Comparison of ENCODE assay signal across 23 cellular contexts in the genomic region with DNA sequence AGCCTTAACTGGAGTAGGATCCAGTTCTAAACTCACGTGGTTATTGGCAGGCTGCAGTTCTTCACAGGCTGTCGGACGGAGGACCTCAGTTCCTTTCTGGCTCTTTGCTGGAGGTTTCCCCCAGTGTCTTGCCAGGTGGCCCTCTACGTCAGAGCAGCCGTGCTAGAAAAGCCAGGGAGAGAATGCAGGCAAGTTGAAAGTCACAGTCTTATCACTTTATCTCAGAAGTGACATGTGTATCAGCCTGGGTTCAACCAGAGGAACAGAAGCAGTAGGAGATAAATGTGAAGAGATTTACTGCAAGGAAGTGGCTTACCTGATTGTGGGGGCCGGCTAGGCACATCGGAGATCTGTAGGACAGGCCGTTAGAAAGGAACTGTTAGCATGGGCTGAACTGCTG.
DNase-seq lines count a peak whose midpoint lies in the region; ATAC-seq and TF ChIP-seq lines count a peak whose summit lies in the region.
"Had no signal": no experiment of that assay in that cellular context is flagged by ENCODE, and none has a peak within 500 bp of the region (broad histone marks: within the 10 kb centered on the region; RNA-seq: fewer than 3 reads in every experiment).

No MANE protein-coding gene starts in this region.

- 0 out of 2 replicates have a peak overlapping the region, but pooled peaks have one; percentile 12 for H3K56ac ChIP-seq in IMR-90 (ENCODE audit: extremely low read depth, insufficient read depth, low read length)

- H4K8ac ChIP-seq in IMR-90 (ENCODE audit: low read depth in 2 of 2, low read length in 2 of 2): no peak overlapping the region

- no peak overlapping the region for H3K14ac ChIP-seq in IMR-90 (replicated peaks; ENCODE audit: low read depth, low read length)

- H3K4me1 ChIP-seq in IMR-90 (ENCODE audit: control insufficient read depth, insufficient read depth, low read length): no peaks in the 10 kb centered on the region
- no peaks in the 10 kb centered on the region for H3K4me1 ChIP-seq in esophagus muscularis mucosa
- no peaks in the 10 kb centered on the region for H3K4me1 ChIP-seq in stomach

- in situ Hi-C loops in IMR-90 (cut with MboI; ENCODE audit: low sequenced_read_pairs): no loop called here

- no peak overlapping the region for H2AK9ac ChIP-seq in IMR-90 (replicated peaks; ENCODE audit: low read depth, low read length, poor library complexity)

- no peak overlapping the region for H4K5ac ChIP-seq in IMR-90 (ENCODE audit: low read depth, low read length)

- H3K27me3 ChIP-seq in IMR-90 (ENCODE audit: control insufficient read depth, insufficient read depth, low read length) (peaks cover 5% of the 10 kb centered on the region), esophagus muscularis mucosa (peaks cover 0 to 26% (median 0%) of the 10 kb centered on the region in 4 donors), stomach (peaks cover 0 to 55% (median 10%) of the 10 kb centered on the region in 3 donors)
- H3K27me3 ChIP-seq: testis had no signal

- H3K27me3 Mint-ChIP-seq in activated CD8-positive, alpha-beta memory T cell treated with anti-CD3 and anti-CD28 coated beads, Interleukin-2, amount 10 ng/mL, durations not matched to agents 7 days and 5 days: peaks cover 27% of the 10 kb centered on the region
- H3K27me3 Mint-ChIP-seq in activated T-cell treated with anti-CD3 and anti-CD28 coated beads, Interleukin-2, amount 50 U/mL, for 4 hours (ENCODE audit: low read depth): peaks cover 11% of the 10 kb centered on the region

- H3K36me3 ChIP-seq in IMR-90 (ENCODE audit: control insufficient read depth, insufficient read depth, low read length) (no peaks in the 10 kb centered on the region), esophagus muscularis mucosa (no peaks in the 10 kb centered on the region), stomach (no peaks in the 10 kb centered on the region)

- H3K36me3 Mint-ChIP-seq in activated CD8-positive, alpha-beta memory T cell treated with anti-CD3 and anti-CD28 coated beads, Interleukin-2, amount 10 ng/mL, durations not matched to agents 7 days and 5 days: no peaks in the 10 kb centered on the region
- H3K36me3 Mint-ChIP-seq in activated T-cell treated with anti-CD3 and anti-CD28 coated beads, Interleukin-2, amount 50 U/mL, for 4 hours (ENCODE audit: insufficient read depth): no peaks in the 10 kb centered on the region
- H3K36me3 Mint-ChIP-seq: brain, memory B cell had no signal

- TF ChIP-seq CTCF in IMR-90 (conservative IDR thresholded peaks at IDR 0.05; ENCODE audit: low read depth, low read length) (no peak), esophagus muscularis mucosa (IDR thresholded peaks at IDR 0.05) (no peak), stomach (IDR thresholded peaks at IDR 0.05) (no peak)

- peak; percentile 49 for ATAC-seq in activated CD8-positive, alpha-beta memory T cell treated with anti-CD3 and anti-CD28 coated beads, Interleukin-2, amount 10 ng/mL, durations not matched to agents 7 days and 5 days
- no peak for ATAC-seq in IMR-90 (ENCODE audit: low read depth)
- ATAC-seq in activated T-cell treated with anti-CD3 and anti-CD28 coated beads, Interleukin-2, amount 50 U/mL, for 4 hours: peak; percentile 27 to 38
- no peak for ATAC-seq in esophagus mucosa
- ATAC-seq: Right ventricle myocardium inferior had no signal

- no peaks in the 10 kb centered on the region for H4K20me1 ChIP-seq in IMR-90 (ENCODE audit: insufficient read depth, low read length)

- no peak for DNase-seq in activated CD8-positive, alpha-beta memory T cell treated with anti-CD3 and anti-CD28 coated beads, Interleukin-2, amount 10 ng/mL, durations not matched to agents 7 days and 5 days
- no peak for DNase-seq in activated CD8-positive, alpha-beta memory T cell treated with anti-CD3 and anti-CD28 coated beads for 24 hours
- DNase-seq in IMR-90 (no peak), esophagus muscularis mucosa (ENCODE audit: extremely low spot score) (peak; percentile 47), hepatic stellate cell (ENCODE audit: low spot score) (no peak), stomach (no peak)
- DNase-seq in activated T-cell treated with anti-CD3 and anti-CD28 coated beads, Interleukin-2, amount 50 U/mL, for 4 hours: no peak
- DNase-seq: foreskin melanocyte; HFFc6; Karpas-422; kidney glomerular epithelial cell; NCI-H1092 treated with DMSO at 0.1 percent for 48 hours; NCI-H2107; NCI-H526; posterior cingulate gyrus; stimulated activated CD4-positive, alpha-beta T cell treated with anti-CD3 and anti-CD28 coated beads, Interleukin-2, amount 100 ng/mL, for 48 hours; testis had no signal

- H2AK5ac ChIP-seq in IMR-90 (ENCODE audit: low read depth, low read length): no peak overlapping the region

- H2BK20ac ChIP-seq in IMR-90 (ENCODE audit: low read depth, low read length): no peak overlapping the region

- H3K9me1 ChIP-seq in IMR-90 (ENCODE audit: insufficient read depth, low read length): no peaks in the 10 kb centered on the region

- no peak overlapping the region for H2AFZ ChIP-seq in IMR-90 (replicated peaks; ENCODE audit: low read length, poor library complexity)

- no peak for TF ChIP-seq RAD21 in IMR-90 (IDR thresholded peaks at IDR 0.05; ENCODE audit: low read length)

- H3K79me1 ChIP-seq in IMR-90 (ENCODE audit: low read depth in 1 of 2, low read length in 2 of 2): no peaks in the 10 kb centered on the region

- H4K91ac ChIP-seq in IMR-90 (ENCODE audit: insufficient read depth, low read depth, low read length): no peak overlapping the region

- H2BK120ac ChIP-seq in IMR-90 (ENCODE audit: low read depth, low read length): no peak overlapping the region

- no peak overlapping the region for H2BK15ac ChIP-seq in IMR-90 (ENCODE audit: low read depth, low read length)

- TF ChIP-seq POLR2A in IMR-90 (IDR thresholded peaks at IDR 0.05; ENCODE audit: low read depth, low read length) (no peak), esophagus muscularis mucosa (IDR thresholded peaks at IDR 0.05; ENCODE audit: low read depth) (no peak), stomach (IDR thresholded peaks at IDR 0.05) (no peak)

- H3K23ac ChIP-seq in IMR-90 (ENCODE audit: low read depth, low read length): no peak overlapping the region

- H3K4me2 ChIP-seq in IMR-90 (ENCODE audit: low read depth, low read length): no peak overlapping the region

- H3K9me3 ChIP-seq in IMR-90 (ENCODE audit: control insufficient read depth, insufficient read depth, low read length) (no peaks in the 10 kb centered on the region), esophagus muscularis mucosa (no peaks in the 10 kb centered on the region), stomach (no peaks in the 10 kb centered on the region)
- H3K9me3 ChIP-seq: testis had no signal

- no peak overlapping the region for H3K27ac ChIP-seq in IMR-90 (ENCODE audit: insufficient read depth, low read length)
- H3K27ac ChIP-seq in esophagus muscularis mucosa (replicated peaks in 1 of 4): no peak overlapping the region
- H3K27ac ChIP-seq in stomach: no peak overlapping the region
- H3K27ac ChIP-seq: C4-2B, testis had no signal

- peaks cover 14% of the 10 kb centered on the region for H3K4me1 Mint-ChIP-seq in activated CD8-positive, alpha-beta memory T cell treated with anti-CD3 and anti-CD28 coated beads, Interleukin-2, amount 10 ng/mL, durations not matched to agents 7 days and 5 days
- H3K4me1 Mint-ChIP-seq in activated T-cell treated with anti-CD3 and anti-CD28 coated beads, Interleukin-2, amount 50 U/mL, for 4 hours (ENCODE audit: low read depth): peaks cover 25% of the 10 kb centered on the region

- no peak overlapping the region for H3K4ac ChIP-seq in IMR-90 (ENCODE audit: low read depth, low read length)

- no peak overlapping the region for H3K18ac ChIP-seq in IMR-90 (ENCODE audit: low read depth, low read length)

- 43% methylated on average over 1 of the region's 8 CpGs; no CpG with 5 or more reads in 1 of the 2 experiments for WGBS in IMR-90 (ENCODE audit: extremely low coverage in 2 of 2, insufficient read length in 1 of 2), 2 experiments
- whole genome bisulfite sequencing in esophagus muscularis mucosa: 53% methylated on average over 8 of the region's 8 CpGs
- WGBS in stomach, 5 donors: 29 to 46% (median 39%) methylated on average over 8 of the region's 8 CpGs

- no peak overlapping the region for H3K4me3 Mint-ChIP-seq in activated CD8-positive, alpha-beta memory T cell treated with anti-CD3 and anti-CD28 coated beads, Interleukin-2, amount 10 ng/mL, durations not matched to agents 7 days and 5 days
- peak overlapping the region; percentile 29 for H3K4me3 Mint-ChIP-seq in activated T-cell treated with anti-CD3 and anti-CD28 coated beads, Interleukin-2, amount 50 U/mL, for 4 hours
- H3K4me3 Mint-ChIP-seq: brain, HFFc6, memory B cell, nephron had no signal

- no peak overlapping the region for H3K9ac ChIP-seq in IMR-90 (ENCODE audit: low read depth, low read length)

- POLR2A ChIA-PET in IMR-90 (lab: Charles Lee; ENCODE audit: unreplicated experiment): no interaction called here

- TF ChIP-seq EP300 in esophagus muscularis mucosa (IDR thresholded peaks at IDR 0.05): no peak
- no peak for TF ChIP-seq EP300 in stomach (IDR thresholded peaks at IDR 0.05)

- BruUV-seq in IMR-90 (replicated peaks; lab: Mats Ljungman, UMichigan): no TSS peak

- H2BK5ac ChIP-seq in IMR-90 (ENCODE audit: low read depth, low read length, poor library complexity, severe bottlenecking): no peak overlapping the region

- H3K27ac Mint-ChIP-seq in activated CD8-positive, alpha-beta memory T cell treated with anti-CD3 and anti-CD28 coated beads, Interleukin-2, amount 10 ng/mL, durations not matched to agents 7 days and 5 days: no peak overlapping the region
- H3K27ac Mint-ChIP-seq: brain, HFFc6, memory B cell, nephron had no signal

- CTCF ChIA-PET in activated CD8-positive, alpha-beta memory T cell treated with anti-CD3 and anti-CD28 coated beads, Interleukin-2, amount 10 ng/mL, durations not matched to agents 7 days and 5 days (lab: Charles Lee): no interaction called here
- CTCF ChIA-PET in IMR-90 (lab: Yijun Ruan, JAX): no interaction called here

- dilution Hi-C loops in IMR-90 (cut with HindIII; ENCODE audit: low sequenced_read_pairs, unreplicated experiment): no loop called here

- H3K9me3 Mint-ChIP-seq in activated CD8-positive, alpha-beta memory T cell treated with anti-CD3 and anti-CD28 coated beads, Interleukin-2, amount 10 ng/mL, durations not matched to agents 7 days and 5 days (ENCODE audit: low read depth): no peaks in the 10 kb centered on the region
- H3K9me3 Mint-ChIP-seq in activated T-cell treated with anti-CD3 and anti-CD28 coated beads, Interleukin-2, amount 50 U/mL, for 4 hours: no peaks in the 10 kb centered on the region
- H3K9me3 Mint-ChIP-seq: brain, HFFc6, memory B cell, nephron had no signal

- intact Hi-C loops in IMR-90 (cut with micrococcal nuclease) (no loop called here), esophagus muscularis mucosa (cut with DNase I) (loop anchor here (10.0 kb wide), 1 partner anchor 60 kb away; no protein-coding TSS in a partner anchor), stomach (cut with DNase I; ENCODE audit: low total_unique reads) (no loop called here)

- no peak overlapping the region for H3K4me3 ChIP-seq in IMR-90 (ENCODE audit: insufficient read depth, low read depth, low read length)
- H3K4me3 ChIP-seq in esophagus muscularis mucosa: no peak overlapping the region
- H3K4me3 ChIP-seq in stomach: no peak overlapping the region
- H3K4me3 ChIP-seq: testis had no signal

TF ChIP-seq in IMR-90, 13 proteins besides CTCF, POLR2A, EP300 and RAD21 (continues in another document):
- TF ChIP-seq RCOR1 (IDR thresholded peaks at IDR 0.05; ENCODE audit: insufficient replicate concordance, low read length) (no peak), CEBPB (IDR thresholded peaks at IDR 0.05; ENCODE audit: low read depth, low read length) (no peak)

Comparison
In these comparisons a context has a peak if more than half of its experiments do, and no peak if none do; other contexts are left out.
1. ATAC-seq: peak in activated CD8-positive, alpha-beta memory T cell treated with anti-CD3 and anti-CD28 coated beads, Interleukin-2, amount 10 ng/mL, durations not matched to agents 7 days and 5 days (single experiment) and activated T-cell treated with anti-CD3 and anti-CD28 coated beads, Interleukin-2, amount 50 U/mL, for 4 hours (2 of 2); none in IMR-90 (single experiment) and esophagus mucosa (single experiment).